ENCODE assay signal across 20 cellular contexts in the genomic region with DNA sequence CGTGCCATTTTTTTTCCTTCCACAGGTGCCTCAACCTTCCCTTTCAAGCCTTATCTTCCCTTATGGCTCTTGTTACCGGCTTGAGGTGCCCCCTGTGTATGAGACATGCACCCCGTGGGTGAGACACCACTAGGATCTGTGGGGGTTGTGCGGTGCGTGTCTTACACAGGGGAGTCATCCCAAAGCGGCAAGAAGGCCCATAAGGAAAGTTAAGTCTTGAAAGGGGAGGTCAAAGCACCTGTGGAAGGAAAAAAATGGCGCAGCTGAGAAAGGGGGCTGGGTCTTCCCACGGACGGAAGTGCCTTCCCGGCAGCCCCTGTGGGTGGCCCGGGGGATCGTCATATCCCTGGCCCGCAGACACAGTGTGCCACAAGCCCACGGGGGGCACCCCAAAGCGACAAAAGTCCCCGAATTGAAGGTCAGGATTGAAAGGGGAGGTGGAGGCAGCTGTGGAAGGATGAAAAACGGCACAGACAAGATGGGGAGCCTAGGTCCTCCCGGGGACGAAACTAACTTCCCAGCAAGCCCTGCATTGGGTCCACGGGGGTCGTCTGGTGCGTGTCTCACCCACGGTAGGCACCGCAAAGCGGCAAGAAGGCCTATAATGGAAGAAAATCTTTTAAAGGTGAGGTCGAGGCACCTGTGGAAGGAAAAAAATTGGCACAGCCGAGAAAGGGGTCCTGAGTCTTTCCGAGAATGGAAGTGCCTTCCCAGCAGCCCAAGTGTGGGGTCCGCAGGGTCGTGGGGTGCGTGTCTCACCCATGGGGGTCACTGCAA.
DNase-seq lines count a peak whose midpoint lies in the region; ATAC-seq and TF ChIP-seq lines count a peak whose summit lies in the region.
"Had no signal": no experiment of that assay in that cellular context is flagged by ENCODE, and none has a peak within 500 bp of the region (broad histone marks: within the 10 kb centered on the region; RNA-seq: fewer than 3 reads in every experiment).

No MANE protein-coding gene starts in this region.

- H3K27ac ChIP-seq in left lung (no peak overlapping the region), sigmoid colon (no peak overlapping the region)
- H3K27ac ChIP-seq: KMS-11, RWPE1, SJCRH30 had no signal

- no peak overlapping the region for H3K4me3 ChIP-seq in left lung
- no peak overlapping the region for H3K4me3 ChIP-seq in sigmoid colon
- H3K4me3 ChIP-seq: SJCRH30 had no signal

- TF ChIP-seq CTCF in left lung (IDR thresholded peaks at IDR 0.05) = no peak
- TF ChIP-seq CTCF in sigmoid colon (IDR thresholded peaks at IDR 0.05) = no peak

- no peaks in the 10 kb centered on the region for H3K27me3 ChIP-seq in left lung
- H3K27me3 ChIP-seq in sigmoid colon = peaks cover 0 to 7% (median 0%) of the 10 kb centered on the region in 3 donors

- TF ChIP-seq EP300 in sigmoid colon (IDR thresholded peaks at IDR 0.05) = no peak

- H3K36me3 ChIP-seq in left lung (no peaks in the 10 kb centered on the region), sigmoid colon (no peaks in the 10 kb centered on the region)
- H3K36me3 ChIP-seq: SJCRH30 had no signal

- TF ChIP-seq POLR2A in sigmoid colon (IDR thresholded peaks at IDR 0.05) = no peak

- ATAC-seq in Right ventricle myocardium inferior = no peak
- no peak for ATAC-seq in left cardiac atrium
- ATAC-seq in left lung = no peak
- ATAC-seq in GM19395 (IDR thresholded peaks at IDR 0.05; ENCODE audit: unreplicated experiment) = no peak
- no peak for ATAC-seq in HG02678 (IDR thresholded peaks at IDR 0.05; ENCODE audit: unreplicated experiment)
- ATAC-seq: PC-3 had no signal

- peak; percentile 27 for DNase-seq in cardiac septum (ENCODE audit: low spot score)
- no peak for DNase-seq in Right ventricle myocardium inferior (ENCODE audit: missing footprints)
- peak; percentile 7 for DNase-seq in left cardiac atrium
- peak; percentile 13 to 42 for DNase-seq in left lung
- DNase-seq in sigmoid colon = peak; percentile 33
- DNase-seq in G401 (ENCODE audit: low spot score) = no peak
- DNase-seq: AML-193, DMS79 treated with DMSO at 0.1 percent for 48 hours, H7, HFFc6, MV-4-11, NCI-H187, NCI-H226, NCI-H524, PC-3, SJCRH30 had no signal

- peaks cover 0 to 99% of the 10 kb centered on the region in 2 donors for H3K9me3 ChIP-seq in left lung
- H3K9me3 ChIP-seq in sigmoid colon = peaks cover 0 to 19% (median 0%) of the 10 kb centered on the region in 4 donors
- H3K9me3 ChIP-seq: SJCRH30 had no signal

- WGBS in sigmoid colon, 2 donors = 83% methylated on average over 31 of the region's 31 CpGs

- intact Hi-C loops in cardiac septum (cut with DNase I) (no loop called here), Right ventricle myocardium inferior (cut with DNase I) (no loop called here), left cardiac atrium (cut with DNase I) (no loop called here), left lung (cut with DNase I) (no loop called here), sigmoid colon (cut with DNase I) (no loop called here)

- no peaks in the 10 kb centered on the region for H3K4me1 ChIP-seq in left lung
- H3K4me1 ChIP-seq in sigmoid colon = no peaks in the 10 kb centered on the region
- H3K4me1 ChIP-seq: SJCRH30 had no signal

- in situ Hi-C loops in G401 (cut with HindIII; ENCODE audit: low sequenced_read_pairs) = no loop called here

Comparison
In these comparisons a context has a peak if more than half of its experiments do, and no peak if none do; other contexts are left out.
1. DNase-seq: peak in cardiac septum (single experiment), left cardiac atrium (single experiment), left lung (2 of 2) and sigmoid colon (single experiment); none in Right ventricle myocardium inferior (single experiment) and G401 (single experiment).